ENCODE assay signal across 1 cellular context in genomic region chr14:50527970-50528369, GRCh38.
TF ChIP-seq lines count a peak whose summit lies in the region.

No MANE protein-coding gene starts in this region.

TF ChIP-seq in IMR-90, 13 proteins besides CTCF, POLR2A, EP300 and RAD21:
- no peak for TF ChIP-seq MAZ (IDR thresholded peaks at IDR 0.05; ENCODE audit: borderline replicate concordance, low read depth, low read length)
- TF ChIP-seq ELK1 (IDR thresholded peaks at IDR 0.05; ENCODE audit: borderline replicate concordance, low read depth, low read length): no peak
- TF ChIP-seq MAFK (IDR thresholded peaks at IDR 0.05; ENCODE audit: low read depth, low read length): no peak
- no peak for TF ChIP-seq RFX5 (IDR thresholded peaks at IDR 0.05; ENCODE audit: low read depth, low read length)
- no peak for TF ChIP-seq FOS (IDR thresholded peaks at IDR 0.05; ENCODE audit: low read depth, low read length)
- no peak for TF ChIP-seq BHLHE40 (IDR thresholded peaks at IDR 0.05; ENCODE audit: low read depth, low read length)
- TF ChIP-seq, protein P1, sequence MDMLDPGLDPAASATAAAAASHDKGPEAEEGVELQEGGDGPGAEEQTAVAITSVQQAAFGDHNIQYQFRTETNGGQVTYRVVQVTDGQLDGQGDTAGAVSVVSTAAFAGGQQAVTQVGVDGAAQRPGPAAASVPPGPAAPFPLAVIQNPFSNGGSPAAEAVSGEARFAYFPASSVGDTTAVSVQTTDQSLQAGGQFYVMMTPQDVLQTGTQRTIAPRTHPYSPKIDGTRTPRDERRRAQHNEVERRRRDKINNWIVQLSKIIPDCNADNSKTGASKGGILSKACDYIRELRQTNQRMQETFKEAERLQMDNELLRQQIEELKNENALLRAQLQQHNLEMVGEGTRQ (IDR thresholded peaks at IDR 0.05; ENCODE audit: low read depth, low read length): no peak
- TF ChIP-seq CEBPB (IDR thresholded peaks at IDR 0.05; ENCODE audit: low read depth, low read length): no peak
- no peak for TF ChIP-seq MXI1 (IDR thresholded peaks at IDR 0.05; ENCODE audit: borderline replicate concordance, low read depth, low read length)
- TF ChIP-seq RCOR1 (IDR thresholded peaks at IDR 0.05; ENCODE audit: insufficient replicate concordance, low read length): no peak
- no peak for TF ChIP-seq NFE2L2 (IDR thresholded peaks at IDR 0.05; ENCODE audit: low read depth, low read length)
